14 cellular contexts compared by ENCODE assay signal in genomic region chr2:241620419-241620769, GRCh38. TPM values are rescaled to one million over a fixed set of nuclear protein-coding genes. Genes with fewer than 3 reads are reported as not detected.
DNase-seq lines count a peak whose midpoint lies in the region; TF ChIP-seq lines count a peak whose summit lies in the region.
"Had no signal": no experiment of that assay in that cellular context is flagged by ENCODE, and none has a peak within 500 bp of the region (broad histone marks: within the 10 kb centered on the region; RNA-seq: fewer than 3 reads in every experiment).

No MANE protein-coding gene starts in this region.

- peak overlapping the region in 6 of 11 experiments; percentile 7 to 98 (median 56); a peak in 7 of 22 replicates for H3K4me2 ChIP-seq in BLaER1 treated with 17β-estradiol and CSF1 and Interleukin-3, amounts not matched to agents 10 nM and 100 nM
- H3K4me2 ChIP-seq: GM23338 had no signal

- H3K27me3 ChIP-seq in BLaER1 treated with 17β-estradiol and CSF1 and Interleukin-3, amounts not matched to agents 10 nM and 100 nM = no peaks in the 10 kb centered on the region
- H3K27me3 ChIP-seq: ascending aorta had no signal

- DNase-seq in NB4 (ENCODE audit: low read depth) = peak; percentile 54
- DNase-seq in activated naive CD4-positive, alpha-beta T cell treated with anti-CD3 and anti-CD28 coated beads, Interleukin-2, amount 50 U/mL, for 16 hours = peak; percentile 74
- DNase-seq in renal cortical epithelial cell (ENCODE audit: low read depth) = peak; percentile 27
- DNase-seq in cerebellar cortex (ENCODE audit: low spot score) = no peak
- DNase-seq in AG08395 (ENCODE audit: low spot score) = no peak
- DNase-seq in lower leg skin (ENCODE audit: low spot score in 2 of 2) = no peak
- no peak for DNase-seq in NCI-H1105 (lab: John Stamatoyannopoulos, UW)
- DNase-seq: foreskin melanocyte, NCI-H2107, small intestine had no signal

- peaks cover 38 to 66% (median 52%) of the 10 kb centered on the region in 10 experiments for H3K4me1 ChIP-seq in BLaER1 treated with 17β-estradiol and CSF1 and Interleukin-3, amounts not matched to agents 10 nM and 100 nM
- H3K4me1 ChIP-seq: ascending aorta had no signal

- H3K36me3 ChIP-seq in BLaER1 treated with 17β-estradiol and CSF1 and Interleukin-3, amounts not matched to agents 10 nM and 100 nM = peaks cover 0 to 68% (median 42%) of the 10 kb centered on the region in 11 experiments; a peak in 20 of 22 replicates

- H3K9ac ChIP-seq in BLaER1 treated with 17β-estradiol and CSF1 and Interleukin-3, amounts not matched to agents 10 nM and 100 nM = no peak overlapping the region; a peak in 1 of 22 replicates

- 93 to 96% methylated on average over 6 of the region's 6 CpGs for WGBS in lower leg skin, 2 donors

- peaks cover 0 to 14% (median 0%) of the 10 kb centered on the region in 11 experiments; a peak in 6 of 22 replicates for H3K9me3 ChIP-seq in BLaER1 treated with 17β-estradiol and CSF1 and Interleukin-3, amounts not matched to agents 10 nM and 100 nM (replicated peaks in 1 of 11)
- H3K9me3 ChIP-seq: ascending aorta had no signal

- no peak for TF ChIP-seq CTCF in NB4 (IDR thresholded peaks at IDR 0.05; ENCODE audit: low read depth, low read length)
- no peak for TF ChIP-seq CTCF in lower leg skin (IDR thresholded peaks at IDR 0.05)

- H3K27ac ChIP-seq in BLaER1 treated with 17β-estradiol and CSF1 and Interleukin-3, amounts not matched to agents 10 nM and 100 nM = peak overlapping the region in 7 of 11 experiments; percentile 83 to 93 (median 89); a peak in 11 of 22 replicates
- H3K27ac ChIP-seq: ascending aorta, HL-60 had no signal

- intact Hi-C loops in lower leg skin (cut with DNase I; ENCODE audit: low total_unique reads) = no loop called here

- TF ChIP-seq POLR2A in NB4 (IDR thresholded peaks at IDR 0.05; ENCODE audit: extremely low read depth, insufficient read length) (no peak), lower leg skin (IDR thresholded peaks at IDR 0.05) (no peak)

- H3K4me3 ChIP-seq in BLaER1 treated with 17β-estradiol and CSF1 and Interleukin-3, amounts not matched to agents 10 nM and 100 nM = no peak overlapping the region
- H3K4me3 ChIP-seq in NB4 (ENCODE audit: low read depth, low read length) (no peak overlapping the region), lower leg skin (ENCODE audit: low read depth, poor library complexity, severe bottlenecking) (no peak overlapping the region)
- H3K4me3 ChIP-seq: ascending aorta, GM23338 had no signal

- H4K20me1 ChIP-seq in BLaER1 treated with 17β-estradiol and CSF1 and Interleukin-3, amounts not matched to agents 10 nM and 100 nM = peaks cover 0 to 64% (median 22%) of the 10 kb centered on the region in 11 experiments; a peak in 14 of 22 replicates

RNA-seq across cellular contexts. Expression of gene THAP4, which starts 16.6 kb away (rescaled TPM):
- 35.1 and 39.2 TPM in 2 replicates for total RNA-seq in renal cortical epithelial cell
- 10 to 100 TPM; 52.4 to 60.7 (median 58.3) TPM for total RNA-seq in lower leg skin

RNA-seq across cellular contexts. Expression of gene ATG4B, which starts 17.1 kb away (rescaled TPM):
- total RNA-seq in renal cortical epithelial cell = 53.0 and 106 TPM in 2 replicates
- 10 to 100 TPM; 48.4 to 86.2 (median 63.3) TPM for total RNA-seq in lower leg skin

Comparison
In these comparisons a context has a peak if more than half of its experiments do, and no peak if none do; other contexts are left out.
1. DNase-seq: peak in NB4 (single experiment), activated naive CD4-positive, alpha-beta T cell treated with anti-CD3 and anti-CD28 coated beads, Interleukin-2, amount 50 U/mL, for 16 hours (single experiment) and renal cortical epithelial cell (single experiment); none in cerebellar cortex (single experiment), AG08395 (single experiment), lower leg skin (0 of 2) and NCI-H1105 (single experiment).